8 cellular contexts compared by ENCODE assay signal in the genomic region with DNA sequence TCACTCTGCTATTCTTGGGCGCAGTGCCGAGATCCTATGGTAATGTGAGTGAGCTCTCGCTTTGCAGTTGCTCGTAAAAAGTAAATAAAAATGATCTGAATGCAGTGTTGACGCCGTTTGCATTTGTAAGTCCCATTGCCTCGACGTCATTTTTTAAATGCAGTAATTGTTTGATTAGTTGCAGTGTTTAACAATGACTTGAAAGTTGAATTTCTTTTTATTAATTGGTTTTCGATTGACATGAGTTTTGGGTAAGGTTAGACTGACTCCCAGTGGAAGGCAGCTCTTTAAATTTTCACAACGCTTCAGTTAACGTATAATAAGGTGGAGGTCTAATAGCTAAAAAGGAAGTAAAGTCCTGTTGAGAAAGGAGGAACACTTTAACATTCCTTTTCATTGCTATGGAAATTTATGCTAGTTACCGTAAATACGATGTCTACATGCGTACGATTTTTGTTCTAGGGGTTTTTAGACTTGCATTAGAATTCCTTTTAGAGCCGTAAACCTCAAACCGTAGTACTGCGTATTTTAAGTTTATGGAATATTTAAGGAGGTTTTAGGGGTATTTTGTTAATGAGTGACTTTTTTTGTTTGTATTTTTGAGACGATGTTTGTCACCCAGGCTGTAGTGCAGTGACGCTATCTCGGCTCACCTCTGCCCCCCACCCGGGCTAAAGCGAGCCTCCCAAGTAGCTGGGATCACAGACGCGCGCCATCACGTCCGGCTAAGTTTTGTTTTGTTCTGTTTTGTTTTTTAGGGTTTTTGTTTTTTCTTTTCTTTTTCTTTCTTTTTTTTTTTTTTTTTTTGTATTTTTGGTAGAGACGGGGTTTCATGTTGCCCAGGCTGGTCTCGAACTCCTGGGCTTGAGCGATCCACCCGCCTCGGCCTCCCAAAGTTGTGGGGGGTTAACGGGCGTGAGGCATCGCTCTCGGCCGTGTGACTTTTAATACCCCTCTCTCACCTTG. TPM values are rescaled to one million over a fixed set of nuclear protein-coding genes. Genes with fewer than 3 reads are reported as not detected.
DNase-seq lines count a peak whose midpoint lies in the region; ATAC-seq, FAIRE-seq and TF ChIP-seq lines count a peak whose summit lies in the region.

No MANE protein-coding gene starts in this region.

- H3K9me3 ChIP-seq in DOHH2 (ENCODE audit: control insufficient read depth, insufficient read depth, low read length), result no peaks in the 10 kb centered on the region

- no peaks in the 10 kb centered on the region for H3K9me3 Mint-ChIP-seq in activated T-cell treated with anti-CD3 and anti-CD28 coated beads, Interleukin-2, amount 50 U/mL, for 4 hours

- peak overlapping the region; percentile 100 for H3K4me3 Mint-ChIP-seq in activated T-cell treated with anti-CD3 and anti-CD28 coated beads, Interleukin-2, amount 50 U/mL, for 4 hours

- no peaks in the 10 kb centered on the region for H3K27me3 ChIP-seq in DOHH2 (ENCODE audit: control insufficient read depth, low read length)

- no peak for FAIRE-seq in D721Med (lab: Jason Lieb, UNC)

- H3K79me2 ChIP-seq in DOHH2 (ENCODE audit: control insufficient read depth, low read length), result peaks cover 65% of the 10 kb centered on the region

- H3K27me3 Mint-ChIP-seq in activated T-cell treated with anti-CD3 and anti-CD28 coated beads, Interleukin-2, amount 50 U/mL, for 4 hours (ENCODE audit: low read depth), result no peaks in the 10 kb centered on the region

- peaks cover 40% of the 10 kb centered on the region for H3K36me3 ChIP-seq in DOHH2 (ENCODE audit: control insufficient read depth, low read length)

- peaks cover 50% of the 10 kb centered on the region for H4K20me1 ChIP-seq in DOHH2 (ENCODE audit: control insufficient read depth, insufficient read depth, low read depth, low read length)

- H3K4me1 ChIP-seq in DOHH2 (ENCODE audit: control insufficient read depth, low read length), result peaks cover 51% of the 10 kb centered on the region

- H3K4me1 Mint-ChIP-seq in activated T-cell treated with anti-CD3 and anti-CD28 coated beads, Interleukin-2, amount 50 U/mL, for 4 hours (ENCODE audit: low read depth), result peaks cover 46% of the 10 kb centered on the region

- no peak for ATAC-seq in activated T-cell treated with anti-CD3 and anti-CD28 coated beads, Interleukin-2, amount 50 U/mL, for 4 hours
- ATAC-seq in HG03469 (IDR thresholded peaks at IDR 0.05; ENCODE audit: unreplicated experiment), result no peak

- peak overlapping the region; percentile 98 for H3K4me2 ChIP-seq in DOHH2 (ENCODE audit: low read length)

- TF ChIP-seq CTCF in DOHH2 (IDR thresholded peaks at IDR 0.05; ENCODE audit: low read depth, low read length, poor library complexity, severe bottlenecking), result peak; percentile 20
- no peak for TF ChIP-seq CTCF in fibroblast of pulmonary artery (IDR thresholded peaks at IDR 0.05; ENCODE audit: low read length, missing control alignments)
- TF ChIP-seq CTCF in D721Med (IDR thresholded peaks at IDR 0.05; ENCODE audit: insufficient read depth, missing control alignments), result no peak

- H3F3A ChIP-seq in DOHH2 (ENCODE audit: control insufficient read depth, insufficient read depth), result peaks cover 7% of the 10 kb centered on the region

- peaks cover 4% of the 10 kb centered on the region for H3K36me3 Mint-ChIP-seq in activated T-cell treated with anti-CD3 and anti-CD28 coated beads, Interleukin-2, amount 50 U/mL, for 4 hours (ENCODE audit: insufficient read depth)

- DNase-seq in LHCN-M2 (ENCODE audit: low read depth) (peak; percentile 11), fibroblast of pulmonary artery (ENCODE audit: low read depth) (peak; percentile 24), pons (ENCODE audit: low spot score) (peak; percentile 62), D721Med (ENCODE audit: insufficient read length, low spot score) (no peak), SHP77 treated with DMSO at 0.1 percent for 48 hours (lab: John Stamatoyannopoulos, UW) (no peak)
- DNase-seq in activated T-cell treated with anti-CD3 and anti-CD28 coated beads, Interleukin-2, amount 50 U/mL, for 4 hours, result no peak

- H3K4me3 ChIP-seq in DOHH2 (ENCODE audit: low read length), result peak overlapping the region; percentile 80
- H3K4me3 ChIP-seq in fibroblast of pulmonary artery (replicated peaks; ENCODE audit: low read depth, low read length), result peak overlapping the region; percentile 99

- no peaks in the 10 kb centered on the region for H3K9me2 ChIP-seq in DOHH2 (replicated peaks; ENCODE audit: control insufficient read depth, low read length)

- H3K27ac ChIP-seq in DOHH2 (ENCODE audit: low read depth, low read length), result peak overlapping the region; percentile 88

RNA-seq across cellular contexts. Expression of a gene that starts 1.4 kb away (rescaled TPM):
- 283 and 429 TPM in 2 replicates for total RNA-seq in LHCN-M2 (2014; rRNA removed)
- polyA plus RNA-seq in LHCN-M2 (2012), result 415 TPM
- 100 to 1,000 TPM; 224 to 276 (median 236) TPM for total RNA-seq in activated T-cell treated with anti-CD3 and anti-CD28 coated beads, Interleukin-2, amount 50 U/mL, for 4 hours

Comparison
In these comparisons a context has a peak if more than half of its experiments do, and no peak if none do; other contexts are left out.
1. DNase-seq: peak in LHCN-M2 (single experiment), fibroblast of pulmonary artery (single experiment) and pons (single experiment); none in activated T-cell treated with anti-CD3 and anti-CD28 coated beads, Interleukin-2, amount 50 U/mL, for 4 hours (single experiment), D721Med (single experiment) and SHP77 treated with DMSO at 0.1 percent for 48 hours (single experiment).